Comparison of ENCODE assay signal across 9 cellular contexts in genomic region chrX:119234931-119235555, GRCh38. TPM values are rescaled to one million over a fixed set of nuclear protein-coding genes. Genes with fewer than 3 reads are reported as not detected.
DNase-seq lines count a peak whose midpoint lies in the region; ATAC-seq and TF ChIP-seq lines count a peak whose summit lies in the region.
"Had no signal": no experiment of that assay in that cellular context is flagged by ENCODE, and none has a peak within 500 bp of the region (broad histone marks: within the 10 kb centered on the region; RNA-seq: fewer than 3 reads in every experiment).

No MANE protein-coding gene starts in this region.

- H3K79me1 ChIP-seq in mesenchymal stem cell (replicated peaks; ENCODE audit: low read length, poor library complexity, severe bottlenecking), result no peaks in the 10 kb centered on the region

- H4K91ac ChIP-seq in mesenchymal stem cell (ENCODE audit: low read length), result no peak overlapping the region

- no peaks in the 10 kb centered on the region for H3K9me3 Mint-ChIP-seq in activated naive CD4-positive, alpha-beta T cell treated with anti-CD3 and anti-CD28 coated beads, Interleukin-2, amount 10 ng/mL, durations not matched to agents 7 days and 5 days
- H3K9me3 Mint-ChIP-seq in central memory CD8-positive, alpha-beta T cell, result no peaks in the 10 kb centered on the region

- H3K27ac Mint-ChIP-seq in activated naive CD4-positive, alpha-beta T cell treated with anti-CD3 and anti-CD28 coated beads, Interleukin-2, amount 10 ng/mL, durations not matched to agents 7 days and 5 days, result no peak overlapping the region
- H3K27ac Mint-ChIP-seq in central memory CD8-positive, alpha-beta T cell (ENCODE audit: low read depth), result peak overlapping the region; percentile 39

- peak overlapping the region; percentile 78 for H3K4me3 Mint-ChIP-seq in activated naive CD4-positive, alpha-beta T cell treated with anti-CD3 and anti-CD28 coated beads, Interleukin-2, amount 10 ng/mL, durations not matched to agents 7 days and 5 days
- peak overlapping the region; percentile 79 for H3K4me3 Mint-ChIP-seq in central memory CD8-positive, alpha-beta T cell

- no peak overlapping the region for H2BK15ac ChIP-seq in mesenchymal stem cell (ENCODE audit: low read depth, poor library complexity, severe bottlenecking)

- no peak overlapping the region for H3K14ac ChIP-seq in mesenchymal stem cell (ENCODE audit: low read length in 2 of 2)

- H2BK5ac ChIP-seq in mesenchymal stem cell (ENCODE audit: low read depth, low read length, poor library complexity, severe bottlenecking), result no peak overlapping the region

- H3K4me3 ChIP-seq in mesenchymal stem cell (ENCODE audit: insufficient read depth in 1 of 2, low read depth in 1 of 2, low read length in 2 of 2), result peak overlapping the region in 1 of 2 experiments; percentile 71
- no peak overlapping the region for H3K4me3 ChIP-seq in uterus

- H3K18ac ChIP-seq in mesenchymal stem cell (ENCODE audit: low read depth in 1 of 2, low read length in 2 of 2), result no peak overlapping the region

- no peak overlapping the region for H2BK12ac ChIP-seq in mesenchymal stem cell (ENCODE audit: low read length in 2 of 2)

- H3K36me3 ChIP-seq in mesenchymal stem cell (ENCODE audit: control insufficient read depth in 1 of 2, insufficient read depth in 2 of 2, low read depth in 1 of 2, low read length in 2 of 2) (no peaks in the 10 kb centered on the region), uterus (no peaks in the 10 kb centered on the region)

- peaks cover 31% of the 10 kb centered on the region for H3K4me1 Mint-ChIP-seq in activated naive CD4-positive, alpha-beta T cell treated with anti-CD3 and anti-CD28 coated beads, Interleukin-2, amount 10 ng/mL, durations not matched to agents 7 days and 5 days
- peaks cover 17% of the 10 kb centered on the region for H3K4me1 Mint-ChIP-seq in central memory CD8-positive, alpha-beta T cell

- H4K8ac ChIP-seq in mesenchymal stem cell (ENCODE audit: low read length), result no peak overlapping the region

- intact Hi-C loops in uterus (cut with DNase I; ENCODE audit: low total_unique reads), result no loop called here

- H2BK120ac ChIP-seq in mesenchymal stem cell (ENCODE audit: low read depth, low read length), result no peak overlapping the region

- DNase-seq in activated naive CD4-positive, alpha-beta T cell treated with anti-CD3 and anti-CD28 coated beads, Interleukin-2, amount 10 ng/mL, durations not matched to agents 7 days and 5 days, result no peak
- DNase-seq in activated naive CD4-positive, alpha-beta T cell treated with Interleukin-2 at 50 U/mL for 16 hours, result no peak
- DNase-seq in central memory CD8-positive, alpha-beta T cell (ENCODE audit: low spot score in 2 of 2), result no peak
- DNase-seq in mesenchymal stem cell (no peak), uterus (peak; percentile 40 to 41), NCI-H524 (lab: John Stamatoyannopoulos, UW) (no peak), foreskin melanocyte (no peak)
- DNase-seq: left cardiac atrium had no signal

- H3K4me1 ChIP-seq in mesenchymal stem cell (ENCODE audit: control insufficient read depth, insufficient read depth, low read depth, low read length) (peaks cover 3% of the 10 kb centered on the region), uterus (no peaks in the 10 kb centered on the region)

- TF ChIP-seq CTCF in uterus (IDR thresholded peaks at IDR 0.05), result no peak

- no peak overlapping the region for H2AFZ ChIP-seq in mesenchymal stem cell (ENCODE audit: low read depth, low read length)

- no peak overlapping the region for H3K23ac ChIP-seq in mesenchymal stem cell (ENCODE audit: low read length in 2 of 2)

- WGBS in mesenchymal stem cell, result 46% methylated on average over 9 of the region's 10 CpGs

- H3K27me3 Mint-ChIP-seq in activated naive CD4-positive, alpha-beta T cell treated with anti-CD3 and anti-CD28 coated beads, Interleukin-2, amount 10 ng/mL, durations not matched to agents 7 days and 5 days, result peaks cover 27% of the 10 kb centered on the region
- no peaks in the 10 kb centered on the region for H3K27me3 Mint-ChIP-seq in central memory CD8-positive, alpha-beta T cell

- TF ChIP-seq POLR2A in uterus (IDR thresholded peaks at IDR 0.05), result no peak

- no peak overlapping the region for H2AK5ac ChIP-seq in mesenchymal stem cell (ENCODE audit: low read length, severe bottlenecking)

- peaks cover 0 to 5% of the 10 kb centered on the region in 2 experiments for H3K27me3 ChIP-seq in mesenchymal stem cell (ENCODE audit: control insufficient read depth in 1 of 2, insufficient read depth in 1 of 2, low read length in 2 of 2)
- no peaks in the 10 kb centered on the region for H3K27me3 ChIP-seq in uterus

- no peak for ATAC-seq in central memory CD8-positive, alpha-beta T cell (replicated peaks; ENCODE audit: extremely low read depth, poor library complexity, severe bottlenecking)
- no peak for ATAC-seq in GM18517 (IDR thresholded peaks at IDR 0.05; ENCODE audit: unreplicated experiment)

- H3K27ac ChIP-seq in mesenchymal stem cell (ENCODE audit: low read length, poor library complexity, severe bottlenecking) (no peak overlapping the region), uterus (peak overlapping the region; percentile 70 to 86)

- H3K4ac ChIP-seq in mesenchymal stem cell (ENCODE audit: low read depth in 1 of 2, low read length in 2 of 2), result no peak overlapping the region

- H3K9me3 ChIP-seq in mesenchymal stem cell (ENCODE audit: control insufficient read depth, low read length) (no peaks in the 10 kb centered on the region), uterus (no peaks in the 10 kb centered on the region)

- CTCF ChIA-PET in activated naive CD4-positive, alpha-beta T cell treated with anti-CD3 and anti-CD28 coated beads, Interleukin-2, amount 10 ng/mL, durations not matched to agents 7 days and 5 days (lab: Charles Lee), result no interaction called here

- peak overlapping the region; percentile 84 for H3K9ac ChIP-seq in mesenchymal stem cell (ENCODE audit: low read length)

- H3K4me2 ChIP-seq in mesenchymal stem cell (ENCODE audit: low read length, poor library complexity, severe bottlenecking), result no peak overlapping the region

- peaks cover 14% of the 10 kb centered on the region for H3K36me3 Mint-ChIP-seq in activated naive CD4-positive, alpha-beta T cell treated with anti-CD3 and anti-CD28 coated beads, Interleukin-2, amount 10 ng/mL, durations not matched to agents 7 days and 5 days
- peaks cover 9% of the 10 kb centered on the region for H3K36me3 Mint-ChIP-seq in central memory CD8-positive, alpha-beta T cell (ENCODE audit: insufficient read depth)

RNA-seq across cellular contexts. Expression of gene PGRMC1, which starts 1.0 kb away (rescaled TPM):
- polyA plus RNA-seq in mesenchymal stem cell (2013, experiment 1 of 2), result 85.4 TPM
- 87.5 TPM for polyA plus RNA-seq in mesenchymal stem cell (2013, experiment 2 of 2)
- 100 to 1,000 TPM in 3 of 4 donors, 10 to 100 TPM in 1; 94.0 to 361 (median 121) TPM for total RNA-seq in uterus

Comparison
In these comparisons a context has a peak if more than half of its experiments do, and no peak if none do; other contexts are left out.
1. DNase-seq: peak in uterus (2 of 2); none in activated naive CD4-positive, alpha-beta T cell treated with anti-CD3 and anti-CD28 coated beads, Interleukin-2, amount 10 ng/mL, durations not matched to agents 7 days and 5 days (single experiment), activated naive CD4-positive, alpha-beta T cell treated with Interleukin-2 at 50 U/mL for 16 hours (single experiment), central memory CD8-positive, alpha-beta T cell (0 of 2), mesenchymal stem cell (single experiment), NCI-H524 (0 of 2) and foreskin melanocyte (single experiment).